ENCODE assay signal across 1 cellular context in genomic region chr14:75252254-75252837, GRCh38.
TF ChIP-seq lines count a peak whose summit lies in the region.

No MANE protein-coding gene starts in this region.

TF ChIP-seq in GM23338, 12 proteins besides CTCF, POLR2A, EP300 and RAD21 (continued from another document):
- TF ChIP-seq ZNF462 (CRISPR knock-in tag; IDR thresholded peaks at IDR 0.05) (no peak), ZNF114 (CRISPR knock-in tag; IDR thresholded peaks at IDR 0.05) (no peak), ETS1 (IDR thresholded peaks at IDR 0.05) (no peak), POLR2AphosphoS5 (IDR thresholded peaks at IDR 0.05; ENCODE audit: low read depth) (no peak), REST (IDR thresholded peaks at IDR 0.05; ENCODE audit: unreplicated experiment) (no peak), EZH2 (IDR thresholded peaks at IDR 0.05; ENCODE audit: low read depth, unreplicated experiment) (no peak), ZNF331 (CRISPR knock-in tag; IDR thresholded peaks at IDR 0.05; ENCODE audit: low read depth) (no peak), JUNB (IDR thresholded peaks at IDR 0.05; ENCODE audit: unreplicated experiment) (no peak), CREB1 (CRISPR knock-in tag; IDR thresholded peaks at IDR 0.05; ENCODE audit: low read depth) (no peak)
